ENCODE assay signal across 8 cellular contexts in the genomic region with DNA sequence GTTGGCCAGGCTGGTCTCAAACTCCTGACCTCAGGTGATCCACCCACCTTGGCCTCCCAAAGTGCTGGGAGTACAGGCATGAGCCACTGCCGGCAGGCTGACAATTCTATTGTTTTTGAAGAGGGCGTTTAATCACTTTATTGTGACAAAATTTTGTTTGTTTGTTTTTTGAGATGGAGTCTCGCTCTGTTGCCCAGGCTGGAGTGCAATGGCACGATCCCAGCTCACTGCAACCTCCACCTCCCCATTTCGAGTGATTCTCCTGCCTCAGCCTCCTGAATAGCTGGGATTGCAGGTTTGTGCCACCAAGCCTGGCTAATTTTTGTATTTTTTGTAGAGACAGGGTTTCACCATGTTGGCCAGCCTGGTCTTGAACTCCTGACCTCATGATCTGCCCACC. TPM values are rescaled to one million over a fixed set of nuclear protein-coding genes. Genes with fewer than 3 reads are reported as not detected.
DNase-seq lines count a peak whose midpoint lies in the region; ATAC-seq and TF ChIP-seq lines count a peak whose summit lies in the region.
"Not testable (repeated sequence)": the region's sequence is repeated elsewhere in the genome, so short reads cannot be mapped to it uniquely, and the experiment has no call there.

No MANE protein-coding gene starts in this region.

- H3K9me2 ChIP-seq in PC-3 (replicated peaks; ENCODE audit: low read length): not testable (repeated sequence)

- H3K27me3 Mint-ChIP-seq in activated CD4-positive, alpha-beta memory T cell treated with anti-CD3 and anti-CD28 coated beads for 36 hours; natural killer cell (ENCODE audit: low read depth in 2 of 2); stimulated activated naive CD8-positive, alpha-beta T cell treated with anti-CD3 and anti-CD28 coated beads, Interleukin-15, Interleukin-2, amounts not matched to agents 100 ng/mL and 50 ng/mL, for 24 hours: not testable (repeated sequence)

- H3K27ac ChIP-seq in PC-3 (ENCODE audit: low read length): not testable (repeated sequence)

- CTCF ChIA-PET in BJ (lab: Yijun Ruan, JAX); activated CD4-positive, alpha-beta memory T cell treated with anti-CD3 and anti-CD28 coated beads for 36 hours (lab: Charles Lee): not testable (repeated sequence)
- CTCF ChIA-PET in PC-3 (lab: Charles Lee): interaction anchor here (0.6 kb wide), 1 partner anchor 226 kb away, joined by 3 read pairs; no protein-coding TSS in a partner anchor

- H3K4me3 ChIP-seq in BJ (ENCODE audit: low read depth, low read length) (peak overlapping the region; percentile 3; the same call in 1 of the 2 replicates), HAP-1 (peak overlapping the region; percentile 93), adipocyte (ENCODE audit: low read length) (peak overlapping the region; percentile 99), fibroblast of mammary gland (ENCODE audit: control insufficient read depth, low read depth, low read length) (peak overlapping the region; percentile 93)
- H3K4me3 ChIP-seq in PC-3 (ENCODE audit: low read length): not testable (repeated sequence)

- not testable (repeated sequence) for H3K9me3 ChIP-seq in HAP-1; PC-3 (ENCODE audit: low read length); adipocyte (ENCODE audit: control insufficient read depth, low read length)

- H2AFZ ChIP-seq in PC-3 (ENCODE audit: low read length): not testable (repeated sequence)

- H3K36me3 ChIP-seq in BJ (ENCODE audit: control insufficient read depth, insufficient read depth, low read length); HAP-1 (replicated peaks); PC-3 (ENCODE audit: low read depth, low read length); adipocyte (ENCODE audit: control insufficient read depth, insufficient read depth, low read length, severe bottlenecking): not testable (repeated sequence)

- H3K27ac Mint-ChIP-seq in activated CD4-positive, alpha-beta memory T cell treated with anti-CD3 and anti-CD28 coated beads for 36 hours; natural killer cell; stimulated activated naive CD8-positive, alpha-beta T cell treated with anti-CD3 and anti-CD28 coated beads, Interleukin-15, Interleukin-2, amounts not matched to agents 100 ng/mL and 50 ng/mL, for 24 hours: not testable (repeated sequence)

- not testable (repeated sequence) for H3K9me3 Mint-ChIP-seq in activated CD4-positive, alpha-beta memory T cell treated with anti-CD3 and anti-CD28 coated beads for 36 hours; natural killer cell; stimulated activated naive CD8-positive, alpha-beta T cell treated with anti-CD3 and anti-CD28 coated beads, Interleukin-15, Interleukin-2, amounts not matched to agents 100 ng/mL and 50 ng/mL, for 24 hours

- in situ Hi-C loops in HAP-1 (cut with MboI; ENCODE audit: low sequenced_read_pairs): not testable (repeated sequence)

- not testable (repeated sequence) for H4K20me1 ChIP-seq in PC-3 (ENCODE audit: low read length)

- peaks cover 22% of the 10 kb centered on the region for H3K4me1 Mint-ChIP-seq in activated CD4-positive, alpha-beta memory T cell treated with anti-CD3 and anti-CD28 coated beads for 36 hours (ENCODE audit: low read depth)
- H3K4me1 Mint-ChIP-seq in natural killer cell: peaks cover 23 to 26% of the 10 kb centered on the region in 2 donors
- H3K4me1 Mint-ChIP-seq in stimulated activated naive CD8-positive, alpha-beta T cell treated with anti-CD3 and anti-CD28 coated beads, Interleukin-15, Interleukin-2, amounts not matched to agents 100 ng/mL and 50 ng/mL, for 24 hours (ENCODE audit: low read depth): peaks cover 46% of the 10 kb centered on the region

- TF ChIP-seq CTCF in BJ (IDR thresholded peaks at IDR 0.05; ENCODE audit: insufficient read depth, low read depth, low read length); PC-3 (conservative IDR thresholded peaks at IDR 0.05; ENCODE audit: low read depth, low read length); fibroblast of mammary gland (conservative IDR thresholded peaks at IDR 0.05; ENCODE audit: control insufficient read depth, insufficient read depth, low read depth, low read length); natural killer cell (IDR thresholded peaks at IDR 0.05): not testable (repeated sequence)

- POLR2A ChIA-PET in BJ (lab: Charles Lee); PC-3 (lab: Charles Lee; ENCODE audit: unreplicated experiment): not testable (repeated sequence)
- POLR2A ChIA-PET in activated CD4-positive, alpha-beta memory T cell treated with anti-CD3 and anti-CD28 coated beads for 36 hours (lab: Charles Lee): interaction anchor here (1.3 to 2.2 kb wide), 2 partner anchors 48 to 368 kb away, joined by 3 to 40 read pairs; a partner anchor contains a TSS

- peaks cover 49% of the 10 kb centered on the region for H3K79me2 ChIP-seq in PC-3 (ENCODE audit: low read length)

- not testable (repeated sequence) for H3K9ac ChIP-seq in PC-3 (ENCODE audit: low read length); adipocyte (ENCODE audit: low read length)

- H3K36me3 Mint-ChIP-seq in activated CD4-positive, alpha-beta memory T cell treated with anti-CD3 and anti-CD28 coated beads for 36 hours: peaks cover 13% of the 10 kb centered on the region
- H3K36me3 Mint-ChIP-seq in natural killer cell: not testable (repeated sequence)
- peaks cover 24% of the 10 kb centered on the region for H3K36me3 Mint-ChIP-seq in stimulated activated naive CD8-positive, alpha-beta T cell treated with anti-CD3 and anti-CD28 coated beads, Interleukin-15, Interleukin-2, amounts not matched to agents 100 ng/mL and 50 ng/mL, for 24 hours (ENCODE audit: low read depth)

- H3F3A ChIP-seq in PC-3 (ENCODE audit: low read length, unreplicated experiment): not testable (repeated sequence)

- peak overlapping the region; percentile 81; the same call in 1 of the 2 replicates for H3K4me2 ChIP-seq in PC-3 (ENCODE audit: low read length)

- H3K4me3 Mint-ChIP-seq in activated CD4-positive, alpha-beta memory T cell treated with anti-CD3 and anti-CD28 coated beads for 36 hours: peak overlapping the region; percentile 96
- H3K4me3 Mint-ChIP-seq in natural killer cell: peak overlapping the region; percentile 99
- H3K4me3 Mint-ChIP-seq in stimulated activated naive CD8-positive, alpha-beta T cell treated with anti-CD3 and anti-CD28 coated beads, Interleukin-15, Interleukin-2, amounts not matched to agents 100 ng/mL and 50 ng/mL, for 24 hours: peak overlapping the region; percentile 97

- ATAC-seq in PC-3, natural killer cell: not testable (repeated sequence)

- not testable (repeated sequence) for H3K27me3 ChIP-seq in BJ (ENCODE audit: control insufficient read depth, insufficient read depth, low read length); HAP-1 (ENCODE audit: low read depth); PC-3 (ENCODE audit: low read length); adipocyte (replicated peaks; ENCODE audit: control insufficient read depth, insufficient read depth, low read length)

- intact Hi-C loops in PC-3 (cut with micrococcal nuclease); natural killer cell (cut with micrococcal nuclease): not testable (repeated sequence)
- intact Hi-C loops in activated CD4-positive, alpha-beta memory T cell treated with anti-CD3 and anti-CD28 coated beads for 36 hours (cut with micrococcal nuclease): loop anchor here (10.0 kb wide), 1 partner anchor 1622 kb away; a partner anchor contains a TSS

- DNase-seq in BJ (ENCODE audit: low read depth); HAP-1 (ENCODE audit: low spot score in 2 of 2); PC-3; activated CD4-positive, alpha-beta memory T cell treated with anti-CD3 and anti-CD28 coated beads for 36 hours; adipocyte (ENCODE audit: low read depth); fibroblast of mammary gland (ENCODE audit: low read depth); natural killer cell: not testable (repeated sequence)

- not testable (repeated sequence) for H3K4me1 ChIP-seq in HAP-1; PC-3 (ENCODE audit: insufficient read depth, low read length); adipocyte (ENCODE audit: control insufficient read depth, insufficient read depth, low read length)

- BruUV-seq in PC-3 (replicated peaks; lab: Mats Ljungman, UMichigan): not testable (repeated sequence)

RNA-seq across cellular contexts. Expression of a gene that starts 1.8 kb away (rescaled TPM):
- 30.2 and 53.2 TPM in 2 replicates for polyA plus RNA-seq in BJ (2011; rRNA removed)
- polyA minus RNA-seq in BJ (2011; rRNA and poly(A)+ RNA removed): 3.8 and 4.6 TPM in 2 replicates
- 11.1 and 14.6 TPM in 2 replicates for total RNA-seq in PC-3 (2014; rRNA removed)
- 10 to 100 TPM; 24.9 to 26.2 TPM for total RNA-seq in activated CD4-positive, alpha-beta memory T cell treated with anti-CD3 and anti-CD28 coated beads for 36 hours
- total RNA-seq in natural killer cell: 1 to 10 TPM; 3.9 to 6.3 (median 4.6) TPM

RNA-seq across cellular contexts. Expression of a gene that starts 2.3 kb away (rescaled TPM):
- 6.0 and 8.8 TPM in 2 replicates for polyA plus RNA-seq in BJ (2011; rRNA removed)
- polyA minus RNA-seq in BJ (2011; rRNA and poly(A)+ RNA removed): 6.3 and 9.1 TPM in 2 replicates
- total RNA-seq in PC-3 (2014; rRNA removed): 8.5 and 10.1 TPM in 2 replicates
- total RNA-seq in activated CD4-positive, alpha-beta memory T cell treated with anti-CD3 and anti-CD28 coated beads for 36 hours: 10 to 100 TPM; 19.6 to 20.8 TPM
- total RNA-seq in natural killer cell: 10 to 100 TPM; 33.5 to 43.7 (median 34.9) TPM

RNA-seq across cellular contexts. Expression of a gene that starts 49.3 kb away (rescaled TPM):
- polyA plus RNA-seq in BJ (2011; rRNA removed): 909 and 920 TPM in 2 replicates
- polyA minus RNA-seq in BJ (2011; rRNA and poly(A)+ RNA removed): 356 and 408 TPM in 2 replicates
- 466 and 547 TPM in 2 replicates for total RNA-seq in PC-3 (2014; rRNA removed)
- 100 to 1,000 TPM; 584 to 620 TPM for total RNA-seq in activated CD4-positive, alpha-beta memory T cell treated with anti-CD3 and anti-CD28 coated beads for 36 hours
- total RNA-seq in natural killer cell: 100 to 1,000 TPM; 393 to 490 (median 433) TPM
